In the genomic region with DNA sequence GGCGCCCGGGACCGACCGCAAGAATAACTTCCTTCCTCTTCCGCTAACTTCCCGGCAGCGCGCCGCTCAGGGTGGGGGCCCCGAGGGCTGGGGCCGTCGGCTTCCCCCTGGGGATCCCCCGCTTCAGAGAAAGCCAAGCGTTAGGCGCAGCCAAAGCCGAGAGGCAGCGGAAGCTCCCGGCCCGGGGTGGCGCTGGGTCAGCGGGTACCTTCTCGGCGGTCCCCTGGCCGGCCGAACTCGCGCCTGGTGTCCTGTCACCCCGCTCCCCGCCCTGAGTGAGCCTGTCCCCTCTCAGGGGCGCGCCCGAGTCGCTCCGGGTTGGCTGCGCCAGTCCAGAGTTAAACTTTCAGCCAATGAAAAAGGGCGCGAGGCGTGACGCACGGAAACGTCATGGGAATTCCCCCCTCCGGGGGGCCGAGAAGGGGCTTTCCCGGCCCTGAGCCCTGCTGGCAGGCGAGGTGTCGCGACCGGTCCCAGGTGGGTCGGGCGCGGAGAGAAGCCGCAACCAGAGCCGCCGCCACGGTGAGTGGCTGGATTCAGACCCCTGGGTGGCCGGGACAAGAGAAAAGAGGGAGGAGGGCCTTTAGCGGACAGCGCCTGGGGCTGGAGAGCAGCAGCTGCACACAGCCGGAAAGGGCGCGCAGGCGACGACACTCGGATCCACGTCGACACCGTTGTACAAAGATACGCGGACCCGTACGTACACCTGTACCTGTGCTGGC, we compare ENCODE assay signal across 1 cellular context.
TF ChIP-seq lines count a peak whose summit lies in the region.

No MANE protein-coding gene starts in this region.

TF ChIP-seq in Ishikawa, 13 proteins besides CTCF, POLR2A, EP300 and RAD21 (continued from another document):
- TF ChIP-seq YY1 (IDR thresholded peaks at IDR 0.05; ENCODE audit: low read depth): 0 out of 2 replicates have a peak, but pooled peaks have one; percentile 11
- TF ChIP-seq, protein P1, sequence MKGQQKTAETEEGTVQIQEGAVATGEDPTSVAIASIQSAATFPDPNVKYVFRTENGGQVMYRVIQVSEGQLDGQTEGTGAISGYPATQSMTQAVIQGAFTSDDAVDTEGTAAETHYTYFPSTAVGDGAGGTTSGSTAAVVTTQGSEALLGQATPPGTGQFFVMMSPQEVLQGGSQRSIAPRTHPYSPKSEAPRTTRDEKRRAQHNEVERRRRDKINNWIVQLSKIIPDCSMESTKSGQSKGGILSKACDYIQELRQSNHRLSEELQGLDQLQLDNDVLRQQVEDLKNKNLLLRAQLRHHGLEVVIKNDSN (IDR thresholded peaks at IDR 0.05): no peak; the same call in 1 of the 2 replicates
- peak; percentile 99 for TF ChIP-seq CREB1 (IDR thresholded peaks at IDR 0.05; ENCODE audit: low read depth)
- TF ChIP-seq FOXM1 (IDR thresholded peaks at IDR 0.05; ENCODE audit: borderline replicate concordance, low read depth): peak; percentile 65; the same call in 1 of the 2 replicates
- TF ChIP-seq TAF1 (IDR thresholded peaks at IDR 0.05; ENCODE audit: low read depth): peak; percentile 49; the same call in 1 of the 2 replicates
- no peak for TF ChIP-seq CEBPB (IDR thresholded peaks at IDR 0.05)
